ENCODE assay signal across 8 cellular contexts in the genomic region with DNA sequence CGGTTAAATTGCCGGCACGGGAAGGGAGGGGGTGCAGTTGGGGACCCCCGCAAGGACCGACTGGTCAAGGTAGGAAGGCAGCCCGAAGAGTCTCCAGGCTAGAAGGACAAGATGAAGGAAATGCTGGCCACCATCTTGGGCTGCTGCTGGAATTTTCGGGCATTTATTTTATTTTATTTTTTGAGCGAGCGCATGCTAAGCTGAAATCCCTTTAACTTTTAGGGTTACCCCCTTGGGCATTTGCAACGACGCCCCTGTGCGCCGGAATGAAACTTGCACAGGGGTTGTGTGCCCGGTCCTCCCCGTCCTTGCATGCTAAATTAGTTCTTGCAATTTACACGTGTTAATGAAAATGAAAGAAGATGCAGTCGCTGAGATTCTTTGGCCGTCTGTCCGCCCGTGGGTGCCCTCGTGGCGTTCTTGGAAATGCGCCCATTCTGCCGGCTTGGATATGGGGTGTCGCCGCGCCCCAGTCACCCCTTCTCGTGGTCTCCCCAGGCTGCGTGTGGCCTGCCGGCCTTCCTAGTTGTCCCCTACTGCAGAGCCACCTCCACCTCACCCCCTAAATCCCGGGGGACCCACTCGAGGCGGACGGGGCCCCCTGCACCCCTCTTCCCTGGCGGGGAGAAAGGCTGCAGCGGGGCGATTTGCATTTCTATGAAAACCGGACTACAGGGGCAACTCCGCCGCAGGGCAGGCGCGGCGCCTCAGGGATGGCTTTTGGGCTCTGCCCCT. TPM values are rescaled to one million over a fixed set of nuclear protein-coding genes. Genes with fewer than 3 reads are reported as not detected.
DNase-seq lines count a peak whose midpoint lies in the region; ATAC-seq and TF ChIP-seq lines count a peak whose summit lies in the region.

No MANE protein-coding gene starts in this region.

- H3K4me3 ChIP-seq in CD8-positive, alpha-beta memory T cell (ENCODE audit: low read length): no peak overlapping the region
- H3K4me3 ChIP-seq in Panc1 (ENCODE audit: low read depth in 2 of 2, low read length in 2 of 2): peak overlapping the region; percentile 80 to 93
- H3K4me3 ChIP-seq in esophagus (ENCODE audit: low read depth in 1 of 2, low read length in 2 of 2): peak overlapping the region; percentile 60 to 88

- POLR2A ChIA-PET in CD8-positive, alpha-beta memory T cell (lab: Charles Lee): no interaction called here
- POLR2A ChIA-PET in Panc1 (lab: Charles Lee): interaction anchor here (0.6 kb wide), 2 partner anchors 280 to 1635 kb away, joined by 3 to 6 read pairs; no protein-coding TSS in a partner anchor

- H3K27ac ChIP-seq in CD8-positive, alpha-beta memory T cell (ENCODE audit: low read depth, low read length): no peak overlapping the region
- H3K27ac ChIP-seq in Panc1 (ENCODE audit: low read length) (peak overlapping the region; percentile 98), esophagus (ENCODE audit: low read depth in 2 of 2, low read length in 1 of 2) (peak overlapping the region; percentile 83 to 84)

- ATAC-seq in Panc1: no peak; the same call in 1 of the 2 replicates
- ATAC-seq in activated CD8-positive, alpha-beta memory T cell treated with anti-CD3 and anti-CD28 coated beads, Interleukin-2, amount 10 ng/mL, durations not matched to agents 7 days and 5 days: no peak

- H3K9me3 ChIP-seq in CD8-positive, alpha-beta memory T cell (ENCODE audit: low read length): no peaks in the 10 kb centered on the region
- H3K9me3 ChIP-seq in Panc1 (ENCODE audit: control insufficient read depth, insufficient read depth, low read depth, low read length) (no peaks in the 10 kb centered on the region), esophagus (ENCODE audit: control insufficient read depth in 2 of 2, insufficient read depth in 1 of 2, low read depth in 1 of 2, low read length in 1 of 2) (no peaks in the 10 kb centered on the region)

- no peaks in the 10 kb centered on the region for H3K36me3 ChIP-seq in CD8-positive, alpha-beta memory T cell (ENCODE audit: insufficient read depth, low read length)
- H3K36me3 ChIP-seq in Panc1 (ENCODE audit: control insufficient read depth, insufficient read depth, low read length): peaks cover 7% of the 10 kb centered on the region; the same call in 1 of the 2 replicates
- peaks cover 0 to 13% of the 10 kb centered on the region in 2 donors for H3K36me3 ChIP-seq in esophagus (ENCODE audit: control insufficient read depth in 2 of 2, insufficient read depth in 2 of 2, low read length in 1 of 2)

- WGBS in esophagus, 2 donors: 2% methylated on average over 43 of the region's 43 CpGs

- peaks cover 24 to 46% (median 33%) of the 10 kb centered on the region in 3 donors for H3K4me1 Mint-ChIP-seq in CD8-positive, alpha-beta memory T cell
- H3K4me1 Mint-ChIP-seq in nephron progenitor cell: peaks cover 48% of the 10 kb centered on the region
- peaks cover 6% of the 10 kb centered on the region for H3K4me1 Mint-ChIP-seq in activated CD8-positive, alpha-beta memory T cell treated with anti-CD3 and anti-CD28 coated beads, Interleukin-2, amount 10 ng/mL, durations not matched to agents 7 days and 5 days

- peak overlapping the region in 2 of 8 donors; percentile 4 to 85 for H3K27ac Mint-ChIP-seq in CD8-positive, alpha-beta memory T cell
- H3K27ac Mint-ChIP-seq in nephron progenitor cell: peak overlapping the region; percentile 64
- no peak overlapping the region for H3K27ac Mint-ChIP-seq in activated CD8-positive, alpha-beta memory T cell treated with anti-CD3 and anti-CD28 coated beads, Interleukin-2, amount 10 ng/mL, durations not matched to agents 7 days and 5 days

- DNase-seq in CD8-positive, alpha-beta memory T cell: peak in 1 of 5 donors; percentile 39
- DNase-seq in Panc1 (ENCODE audit: low read depth, low spot score) (no peak), nephron progenitor cell (no peak), NCI-H1092 (lab: John Stamatoyannopoulos, UW) (no peak)
- no peak for DNase-seq in stimulated activated CD4-positive, alpha-beta T cell treated with anti-CD3 and anti-CD28 coated beads, Interleukin-2, amount 100 ng/mL, for 48 hours
- no peak for DNase-seq in activated CD8-positive, alpha-beta memory T cell treated with anti-CD3 and anti-CD28 coated beads, Interleukin-2, amount 10 ng/mL, durations not matched to agents 7 days and 5 days
- no peak for DNase-seq in stimulated activated CD8-positive, alpha-beta memory T cell treated with anti-CD3 and anti-CD28 coated beads, Interleukin-4, amount 100 ng/mL, for 48 hours

- peaks cover 39% of the 10 kb centered on the region for H3K4me1 ChIP-seq in CD8-positive, alpha-beta memory T cell (ENCODE audit: insufficient read depth, low read length)
- peaks cover 48% of the 10 kb centered on the region for H3K4me1 ChIP-seq in Panc1 (ENCODE audit: control insufficient read depth, insufficient read depth, low read length)
- peaks cover 11 to 33% of the 10 kb centered on the region in 2 donors for H3K4me1 ChIP-seq in esophagus (ENCODE audit: control insufficient read depth in 2 of 2, insufficient read depth in 2 of 2, low read length in 1 of 2)

- CTCF ChIA-PET in CD8-positive, alpha-beta memory T cell (lab: Charles Lee): no interaction called here
- CTCF ChIA-PET in Panc1 (lab: Charles Lee): no interaction called here
- CTCF ChIA-PET in activated CD8-positive, alpha-beta memory T cell treated with anti-CD3 and anti-CD28 coated beads, Interleukin-2, amount 10 ng/mL, durations not matched to agents 7 days and 5 days (lab: Charles Lee): no interaction called here

- H3K27me3 ChIP-seq in CD8-positive, alpha-beta memory T cell (ENCODE audit: insufficient read depth, low read length, poor library complexity, severe bottlenecking): peaks cover 37% of the 10 kb centered on the region
- H3K27me3 ChIP-seq in Panc1 (ENCODE audit: control insufficient read depth, insufficient read depth, low read length): no peaks in the 10 kb centered on the region
- no peaks in the 10 kb centered on the region for H3K27me3 ChIP-seq in esophagus (ENCODE audit: control insufficient read depth in 1 of 2, insufficient read depth in 2 of 2, low read length in 2 of 2)

- TF ChIP-seq CTCF in Panc1 (IDR thresholded peaks at IDR 0.05) (no peak), nephron progenitor cell (IDR thresholded peaks at IDR 0.05) (no peak)

- intact Hi-C loops in Panc1 (cut with micrococcal nuclease; ENCODE audit: unreplicated experiment): loop anchor here (2.0 to 5.0 kb wide), 3 partner anchors 263 to 513 kb away; no protein-coding TSS in a partner anchor

- no peaks in the 10 kb centered on the region for H3K9me3 Mint-ChIP-seq in CD8-positive, alpha-beta memory T cell
- no peaks in the 10 kb centered on the region for H3K9me3 Mint-ChIP-seq in nephron progenitor cell
- no peaks in the 10 kb centered on the region for H3K9me3 Mint-ChIP-seq in activated CD8-positive, alpha-beta memory T cell treated with anti-CD3 and anti-CD28 coated beads, Interleukin-2, amount 10 ng/mL, durations not matched to agents 7 days and 5 days (ENCODE audit: low read depth)

- no TSS peak for BruUV-seq in Panc1 (replicated peaks; lab: Mats Ljungman, UMichigan)

- in situ Hi-C loops in Panc1 (cut with HindIII; ENCODE audit: low pct_unique_long_range_greater_than_20kb, low sequenced_read_pairs): no loop called here

- no peaks in the 10 kb centered on the region for H3K36me3 Mint-ChIP-seq in CD8-positive, alpha-beta memory T cell
- peaks cover 2% of the 10 kb centered on the region for H3K36me3 Mint-ChIP-seq in nephron progenitor cell (ENCODE audit: low read depth)
- H3K36me3 Mint-ChIP-seq in activated CD8-positive, alpha-beta memory T cell treated with anti-CD3 and anti-CD28 coated beads, Interleukin-2, amount 10 ng/mL, durations not matched to agents 7 days and 5 days: no peaks in the 10 kb centered on the region

- peaks cover 34 to 43% of the 10 kb centered on the region in 2 donors for H3K27me3 Mint-ChIP-seq in CD8-positive, alpha-beta memory T cell
- H3K27me3 Mint-ChIP-seq in nephron progenitor cell (ENCODE audit: low read depth, poor library complexity): peaks cover 3% of the 10 kb centered on the region
- peaks cover 52% of the 10 kb centered on the region for H3K27me3 Mint-ChIP-seq in activated CD8-positive, alpha-beta memory T cell treated with anti-CD3 and anti-CD28 coated beads, Interleukin-2, amount 10 ng/mL, durations not matched to agents 7 days and 5 days

- H3K4me3 Mint-ChIP-seq in CD8-positive, alpha-beta memory T cell: peak overlapping the region; percentile 63 to 98 (median 73)
- H3K4me3 Mint-ChIP-seq in nephron progenitor cell: peak overlapping the region; percentile 96
- no peak overlapping the region for H3K4me3 Mint-ChIP-seq in activated CD8-positive, alpha-beta memory T cell treated with anti-CD3 and anti-CD28 coated beads, Interleukin-2, amount 10 ng/mL, durations not matched to agents 7 days and 5 days

RNA-seq across cellular contexts. Expression of a gene that starts 0.5 kb away (rescaled TPM):
- 1 to 10 TPM; 2.8 to 3.8 TPM for total RNA-seq in CD8-positive, alpha-beta memory T cell
- polyA plus RNA-seq in CD8-positive, alpha-beta memory T cell: 0.18 TPM
- 259 TPM for total RNA-seq in Panc1 (2021; ENCODE audit: unreplicated experiment)
- polyA plus RNA-seq in Panc1 (2012; ENCODE audit: insufficient read length): 275 TPM
- 10 to 100 TPM; 45.1 to 48.5 TPM for polyA plus RNA-seq in esophagus
- 1 to 10 TPM in 1 of 2 experiments, not detected in 1; 1.7 TPM for total RNA-seq in activated CD8-positive, alpha-beta memory T cell treated with anti-CD3 and anti-CD28 coated beads, Interleukin-2, amount 10 ng/mL, durations not matched to agents 7 days and 5 days

RNA-seq across cellular contexts. Expression of a gene that starts 34.7 kb away (rescaled TPM):
- total RNA-seq in CD8-positive, alpha-beta memory T cell: 10 to 100 TPM; 24.8 to 25.0 TPM
- polyA plus RNA-seq in CD8-positive, alpha-beta memory T cell: 15.8 TPM
- total RNA-seq in Panc1 (2021; ENCODE audit: unreplicated experiment): 28.7 TPM
- 73.8 TPM for polyA plus RNA-seq in Panc1 (2012; ENCODE audit: insufficient read length)
- polyA plus RNA-seq in esophagus: 10 to 100 TPM; 15.0 to 22.9 TPM
- 10 to 100 TPM; 24.0 to 26.3 TPM for total RNA-seq in activated CD8-positive, alpha-beta memory T cell treated with anti-CD3 and anti-CD28 coated beads, Interleukin-2, amount 10 ng/mL, durations not matched to agents 7 days and 5 days

Comparison
In these comparisons a context has a peak if more than half of its experiments do, and no peak if none do; other contexts are left out.
1. RNA of a gene that starts 0.5 kb away (total RNA-seq): 259 TPM in Panc1 (single experiment); 2.8 to 3.8 TPM in CD8-positive, alpha-beta memory T cell and 1.7 TPM in activated CD8-positive, alpha-beta memory T cell treated with anti-CD3 and anti-CD28 coated beads, Interleukin-2, amount 10 ng/mL, durations not matched to agents 7 days and 5 days; every median in the first group is over 10 times any median in the second.